Comparison of ENCODE assay signal across 8 cellular contexts in the genomic region with DNA sequence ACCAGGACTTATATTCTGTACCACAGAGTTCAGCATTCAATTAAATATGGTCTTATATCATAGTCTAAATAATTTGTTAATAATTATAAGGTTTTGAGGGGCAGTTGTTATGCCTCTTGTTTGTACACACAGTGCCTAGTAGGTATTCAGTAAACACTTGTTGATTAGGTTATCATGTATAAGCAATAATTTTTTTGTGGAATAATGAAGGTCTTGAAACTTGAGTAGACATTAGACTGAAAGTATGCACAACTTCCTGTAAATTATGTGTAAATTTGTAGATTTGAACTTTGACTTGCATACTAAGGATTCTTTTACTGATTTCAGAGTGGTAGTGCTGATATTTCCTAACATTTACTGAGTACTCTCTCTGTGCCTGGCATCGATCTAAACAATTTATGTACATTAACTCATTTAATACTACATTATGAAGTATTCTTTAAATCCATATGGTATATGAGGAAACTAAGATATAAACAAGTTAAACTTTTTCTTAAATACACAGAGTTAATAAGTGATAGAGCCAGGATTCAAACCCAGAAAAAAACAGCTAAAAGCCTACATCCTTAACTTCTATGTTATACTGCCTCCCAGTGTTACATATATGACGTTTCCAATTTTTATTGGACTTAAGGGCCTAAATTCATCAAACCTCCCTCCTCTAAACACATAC.
A peak's percentile ranks its signal among the peaks of the same experiment; 100 is the strongest.
DNase-seq lines count a peak whose midpoint lies in the region; ATAC-seq and TF ChIP-seq lines count a peak whose summit lies in the region.

No MANE protein-coding gene starts in this region.

- peak; percentile 19 for TF ChIP-seq RAD21 in neural cell (conservative IDR thresholded peaks at IDR 0.05)

- no peak for TF ChIP-seq EP300 in neural cell (conservative IDR thresholded peaks at IDR 0.05; ENCODE audit: poor library complexity, severe bottlenecking)

- no peaks in the 10 kb centered on the region for H3K79me2 ChIP-seq in neural cell (replicated peaks; ENCODE audit: insufficient read depth, low read length)

- no peak overlapping the region for H3K4me2 ChIP-seq in neural cell (ENCODE audit: low read length)

- peaks cover 14% of the 10 kb centered on the region for H3K9me3 Mint-ChIP-seq in chondrocyte (ENCODE audit: low read depth)

- no peaks in the 10 kb centered on the region for H3K36me3 ChIP-seq in neural cell (ENCODE audit: insufficient read depth, low read length)

- H3K4me1 Mint-ChIP-seq in chondrocyte (ENCODE audit: low read depth) = no peaks in the 10 kb centered on the region

- no peak overlapping the region for H3K9ac ChIP-seq in neural cell (ENCODE audit: low read length)

- peaks cover 2% of the 10 kb centered on the region for H3K9me3 ChIP-seq in neural cell (ENCODE audit: low read length)

- H3K27me3 ChIP-seq in neural cell (ENCODE audit: insufficient read depth, low read depth, low read length) = no peaks in the 10 kb centered on the region

- no peaks in the 10 kb centered on the region for H4K20me1 ChIP-seq in neural cell (ENCODE audit: insufficient read depth)

- H3K27ac ChIP-seq in neural cell (ENCODE audit: low read length) = no peak overlapping the region

- H3K9me2 ChIP-seq in neural cell (ENCODE audit: insufficient read depth, low read length) = no peaks in the 10 kb centered on the region

- H3K27ac Mint-ChIP-seq in chondrocyte (ENCODE audit: unreplicated experiment) = no peak overlapping the region

- TF ChIP-seq CTCF in GM12865 (IDR thresholded peaks at IDR 0.05; ENCODE audit: insufficient read depth, low read depth, low read length, missing control alignments) (peak; percentile 5), chondrocyte (IDR thresholded peaks at IDR 0.05) (peak; percentile 81), neural cell (IDR thresholded peaks at IDR 0.05; ENCODE audit: poor library complexity, severe bottlenecking) (peak; percentile 11)

- H3K27me3 Mint-ChIP-seq in chondrocyte (ENCODE audit: low read depth) = no peaks in the 10 kb centered on the region

- no peak for ATAC-seq in GM19397 (IDR thresholded peaks at IDR 0.05; ENCODE audit: unreplicated experiment)
- no peak for ATAC-seq in GM19467 (IDR thresholded peaks at IDR 0.05; ENCODE audit: unreplicated experiment)

- peak; percentile 12 for DNase-seq in GM12865 (ENCODE audit: low read depth)
- DNase-seq in NCI-H446 treated with DMSO at 0.1 percent for 48 hours (lab: John Stamatoyannopoulos, UW) = peak; percentile 11
- no peak for DNase-seq in chondrocyte (ENCODE audit: low spot score)
- DNase-seq in NCI-H345 (lab: John Stamatoyannopoulos, UW) = no peak
- DNase-seq in stimulated activated naive CD4-positive, alpha-beta T cell (lab: John Stamatoyannopoulos, UW) = no peak

- H3K4me3 Mint-ChIP-seq in chondrocyte (ENCODE audit: unreplicated experiment) = no peak overlapping the region

- peaks cover 5% of the 10 kb centered on the region for H3K36me3 Mint-ChIP-seq in chondrocyte (ENCODE audit: low read depth)

- H3F3A ChIP-seq in neural cell (ENCODE audit: insufficient read depth, low read length, poor library complexity, severe bottlenecking) = no peaks in the 10 kb centered on the region

- H2AFZ ChIP-seq in neural cell (ENCODE audit: low read depth, low read length) = no peak overlapping the region

- H3K4me3 ChIP-seq in GM12865 (ENCODE audit: low read depth, low read length) (no peak overlapping the region), neural cell (ENCODE audit: low read length) (no peak overlapping the region)

TF ChIP-seq in neural cell, 6 proteins besides CTCF, POLR2A, EP300 and RAD21:
- TF ChIP-seq MXI1 (conservative IDR thresholded peaks at IDR 0.05; ENCODE audit: poor library complexity, severe bottlenecking) (no peak), SMC3 (conservative IDR thresholded peaks at IDR 0.05; ENCODE audit: poor library complexity) (no peak), TAF1 (IDR thresholded peaks at IDR 0.05; ENCODE audit: low read depth) (no peak), EZH2 (IDR thresholded peaks at IDR 0.05; ENCODE audit: borderline replicate concordance, insufficient read depth, low read length, poor library complexity, severe bottlenecking) (no peak), POLR2AphosphoS5 (IDR thresholded peaks at IDR 0.05) (no peak)
- TF ChIP-seq, protein P1, sequence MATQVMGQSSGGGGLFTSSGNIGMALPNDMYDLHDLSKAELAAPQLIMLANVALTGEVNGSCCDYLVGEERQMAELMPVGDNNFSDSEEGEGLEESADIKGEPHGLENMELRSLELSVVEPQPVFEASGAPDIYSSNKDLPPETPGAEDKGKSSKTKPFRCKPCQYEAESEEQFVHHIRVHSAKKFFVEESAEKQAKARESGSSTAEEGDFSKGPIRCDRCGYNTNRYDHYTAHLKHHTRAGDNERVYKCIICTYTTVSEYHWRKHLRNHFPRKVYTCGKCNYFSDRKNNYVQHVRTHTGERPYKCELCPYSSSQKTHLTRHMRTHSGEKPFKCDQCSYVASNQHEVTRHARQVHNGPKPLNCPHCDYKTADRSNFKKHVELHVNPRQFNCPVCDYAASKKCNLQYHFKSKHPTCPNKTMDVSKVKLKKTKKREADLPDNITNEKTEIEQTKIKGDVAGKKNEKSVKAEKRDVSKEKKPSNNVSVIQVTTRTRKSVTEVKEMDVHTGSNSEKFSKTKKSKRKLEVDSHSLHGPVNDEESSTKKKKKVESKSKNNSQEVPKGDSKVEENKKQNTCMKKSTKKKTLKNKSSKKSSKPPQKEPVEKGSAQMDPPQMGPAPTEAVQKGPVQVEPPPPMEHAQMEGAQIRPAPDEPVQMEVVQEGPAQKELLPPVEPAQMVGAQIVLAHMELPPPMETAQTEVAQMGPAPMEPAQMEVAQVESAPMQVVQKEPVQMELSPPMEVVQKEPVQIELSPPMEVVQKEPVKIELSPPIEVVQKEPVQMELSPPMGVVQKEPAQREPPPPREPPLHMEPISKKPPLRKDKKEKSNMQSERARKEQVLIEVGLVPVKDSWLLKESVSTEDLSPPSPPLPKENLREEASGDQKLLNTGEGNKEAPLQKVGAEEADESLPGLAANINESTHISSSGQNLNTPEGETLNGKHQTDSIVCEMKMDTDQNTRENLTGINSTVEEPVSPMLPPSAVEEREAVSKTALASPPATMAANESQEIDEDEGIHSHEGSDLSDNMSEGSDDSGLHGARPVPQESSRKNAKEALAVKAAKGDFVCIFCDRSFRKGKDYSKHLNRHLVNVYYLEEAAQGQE (IDR thresholded peaks at IDR 0.05; ENCODE audit: borderline replicate concordance) = no peak

Comparison
In these comparisons a context has a peak if more than half of its experiments do, and no peak if none do; other contexts are left out.
1. DNase-seq: peak in GM12865 (single experiment) and NCI-H446 treated with DMSO at 0.1 percent for 48 hours (single experiment); none in chondrocyte (single experiment), NCI-H345 (single experiment) and stimulated activated naive CD4-positive, alpha-beta T cell (0 of 6).
2. CTCF ChIP-seq: peak in every context shown above with its lines; median percentile 81 in chondrocyte; 11 in neural cell; 5 in GM12865.